Comparison of ENCODE assay signal across 9 cellular contexts in the genomic region with DNA sequence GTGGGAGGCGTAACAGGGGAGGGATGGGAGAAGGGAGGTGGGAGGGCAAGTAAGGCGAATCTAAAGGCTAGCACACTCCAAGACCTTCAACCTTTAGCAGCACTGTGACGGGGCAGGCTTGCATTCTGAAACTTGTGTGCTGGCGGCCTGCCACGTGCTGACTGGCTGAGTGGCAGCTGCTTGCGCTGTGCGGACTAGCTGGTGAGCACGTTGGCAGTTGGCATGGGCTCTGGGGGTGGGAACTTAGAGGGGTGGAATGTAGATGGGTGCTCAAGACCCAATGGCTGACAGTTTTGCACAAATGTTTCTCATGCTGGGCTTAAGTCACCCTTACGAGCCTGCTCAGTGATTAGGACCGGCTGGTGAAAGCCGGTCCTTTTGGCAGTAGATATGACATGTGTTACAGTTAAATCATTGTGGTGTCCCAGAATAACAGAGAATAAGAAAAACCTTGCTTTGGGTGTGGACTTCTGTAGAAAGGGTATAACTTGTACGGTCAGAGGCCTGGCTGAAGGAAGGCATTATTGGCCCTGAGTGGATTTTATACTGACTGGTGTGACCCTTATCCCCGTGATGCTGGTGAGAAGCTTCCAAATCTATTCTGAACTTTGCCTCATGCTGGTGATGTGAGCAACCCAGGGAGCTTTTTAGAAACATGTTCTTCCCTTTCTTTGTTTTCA.
DNase-seq lines count a peak whose midpoint lies in the region; TF ChIP-seq lines count a peak whose summit lies in the region.
"Had no signal": no experiment of that assay in that cellular context is flagged by ENCODE, and none has a peak within 500 bp of the region (broad histone marks: within the 10 kb centered on the region; RNA-seq: fewer than 3 reads in every experiment).

No MANE protein-coding gene starts in this region.

- no peaks in the 10 kb centered on the region for H3K79me1 ChIP-seq in trophoblast cell (ENCODE audit: low read length)

- no peaks in the 10 kb centered on the region for H3K27me3 ChIP-seq in trophoblast cell (ENCODE audit: insufficient read depth, low read length)

- no peak overlapping the region for H4K91ac ChIP-seq in trophoblast cell (ENCODE audit: low read depth, low read length)

- no peak overlapping the region for H4K8ac ChIP-seq in trophoblast cell (ENCODE audit: low read depth, low read length)

- H2BK120ac ChIP-seq in trophoblast cell (ENCODE audit: insufficient read depth, low read length, poor library complexity) = no peak overlapping the region

- H3K4me2 ChIP-seq in trophoblast cell (ENCODE audit: low read length) = no peak overlapping the region

- peak overlapping the region; percentile 31 for H3K4me3 ChIP-seq in trophoblast cell (ENCODE audit: low read depth, low read length)

- peaks cover 2% of the 10 kb centered on the region in 2 experiments for H3K4me1 ChIP-seq in trophoblast cell (ENCODE audit: control insufficient read depth in 1 of 2, insufficient read depth in 2 of 2, low read length in 2 of 2)

- no peak overlapping the region for H2BK5ac ChIP-seq in trophoblast cell (ENCODE audit: low read depth, low read length, poor library complexity)

- H2AFZ ChIP-seq in trophoblast cell (ENCODE audit: insufficient read depth, low read length, poor library complexity) = no peak overlapping the region

- DNase-seq in SHP77 (lab: John Stamatoyannopoulos, UW) (peak; percentile 8 to 68), glomerular visceral epithelial cell (ENCODE audit: extremely low spot score) (peak; percentile 68), trophoblast cell (no peak), HEK293T (ENCODE audit: extremely low spot score) (no peak), GM13976 (ENCODE audit: low spot score) (no peak)
- DNase-seq in stimulated activated CD4-positive, alpha-beta T cell treated with anti-CD3 and anti-CD28 coated beads, Interleukin-15, amount 100 ng/mL, for 24 hours = no peak
- no peak for DNase-seq in stimulated activated CD4-positive, alpha-beta T cell treated with anti-CD3 and anti-CD28 coated beads, Interleukin-2, amount 100 ng/mL, for 24 hours
- DNase-seq: mammary epithelial cell had no signal

- H3K14ac ChIP-seq in trophoblast cell (ENCODE audit: low read length) = no peak overlapping the region

- H3K36me3 ChIP-seq in trophoblast cell (ENCODE audit: control insufficient read depth in 1 of 2, insufficient read depth in 2 of 2, low read length in 2 of 2) = no peaks in the 10 kb centered on the region

- in situ Hi-C loops in GM13976 (cut with MboI; ENCODE audit: low sequenced_read_pairs, unreplicated experiment) = no loop called here

- peaks cover 2% of the 10 kb centered on the region for H3K9me3 ChIP-seq in trophoblast cell (ENCODE audit: insufficient read depth, low read depth, low read length)

- H3K9ac ChIP-seq in trophoblast cell (ENCODE audit: low read length) = no peak overlapping the region

- H4K12ac ChIP-seq in trophoblast cell (ENCODE audit: low read depth, low read length) = no peak overlapping the region

- H3K23ac ChIP-seq in trophoblast cell (ENCODE audit: low read length) = no peak overlapping the region

- H3K79me2 ChIP-seq in trophoblast cell (ENCODE audit: control insufficient read depth, insufficient read depth, low read length, poor library complexity) = no peaks in the 10 kb centered on the region

- H3K27ac ChIP-seq in C4-2B (peak overlapping the region; percentile 11; the same call in 1 of the 2 replicates), trophoblast cell (ENCODE audit: low read depth, low read length) (no peak overlapping the region)

- CTCF ChIA-PET in HEK293T (lab: Yijun Ruan, JAX) = no interaction called here

- H2AK5ac ChIP-seq in trophoblast cell (ENCODE audit: low read length) = no peak overlapping the region

- no peak overlapping the region for H2BK12ac ChIP-seq in trophoblast cell (ENCODE audit: low read length)

- no peak overlapping the region for H3K4ac ChIP-seq in trophoblast cell (ENCODE audit: low read depth, low read length)

- no CpG with 5 or more reads among the region's 13 CpGs for WGBS in trophoblast cell (ENCODE audit: extremely low coverage, insufficient coverage, insufficient read length)

- no peak for TF ChIP-seq CTCF in C4-2B (conservative IDR thresholded peaks at IDR 0.05)
- TF ChIP-seq CTCF in GM13976 (IDR thresholded peaks at IDR 0.05; ENCODE audit: borderline replicate concordance, control extremely low read depth, extremely low read depth, insufficient read depth, missing control alignments) = no peak

- POLR2A ChIA-PET in HEK293T (lab: Yijun Ruan, JAX) = no interaction called here

- H3K18ac ChIP-seq in trophoblast cell (ENCODE audit: low read length) = no peak overlapping the region

TF ChIP-seq in HEK293T, 16 proteins besides CTCF, POLR2A, EP300 and RAD21:
- TF ChIP-seq, protein P1, sequence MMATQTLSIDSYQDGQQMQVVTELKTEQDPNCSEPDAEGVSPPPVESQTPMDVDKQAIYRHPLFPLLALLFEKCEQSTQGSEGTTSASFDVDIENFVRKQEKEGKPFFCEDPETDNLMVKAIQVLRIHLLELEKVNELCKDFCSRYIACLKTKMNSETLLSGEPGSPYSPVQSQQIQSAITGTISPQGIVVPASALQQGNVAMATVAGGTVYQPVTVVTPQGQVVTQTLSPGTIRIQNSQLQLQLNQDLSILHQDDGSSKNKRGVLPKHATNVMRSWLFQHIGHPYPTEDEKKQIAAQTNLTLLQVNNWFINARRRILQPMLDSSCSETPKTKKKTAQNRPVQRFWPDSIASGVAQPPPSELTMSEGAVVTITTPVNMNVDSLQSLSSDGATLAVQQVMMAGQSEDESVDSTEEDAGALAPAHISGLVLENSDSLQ (IDR thresholded peaks at IDR 0.05) = no peak
- TF ChIP-seq SUZ12 (IDR thresholded peaks at IDR 0.05) (no peak), ARNT (IDR thresholded peaks at IDR 0.05) (no peak), FOXK2 (IDR thresholded peaks at IDR 0.05) (no peak), ELF4 (IDR thresholded peaks at IDR 0.05) (no peak), BHLHE40 (IDR thresholded peaks at IDR 0.05; ENCODE audit: borderline replicate concordance) (no peak), ZNF384 (IDR thresholded peaks at IDR 0.05) (no peak), FOXA1 (IDR thresholded peaks at IDR 0.05) (no peak), HDGF (IDR thresholded peaks at IDR 0.05; ENCODE audit: borderline replicate concordance) (no peak), FOXM1 (IDR thresholded peaks at IDR 0.05; ENCODE audit: borderline replicate concordance) (no peak)

Comparison
In these comparisons a context has a peak if more than half of its experiments do, and no peak if none do; other contexts are left out.
1. DNase-seq: peak in SHP77 (2 of 2) and glomerular visceral epithelial cell (single experiment); none in trophoblast cell (0 of 2), stimulated activated CD4-positive, alpha-beta T cell treated with anti-CD3 and anti-CD28 coated beads, Interleukin-15, amount 100 ng/mL, for 24 hours (single experiment), HEK293T (single experiment), stimulated activated CD4-positive, alpha-beta T cell treated with anti-CD3 and anti-CD28 coated beads, Interleukin-2, amount 100 ng/mL, for 24 hours (0 of 2) and GM13976 (single experiment).